Comparison of ENCODE assay signal across 8 cellular contexts in the genomic region with DNA sequence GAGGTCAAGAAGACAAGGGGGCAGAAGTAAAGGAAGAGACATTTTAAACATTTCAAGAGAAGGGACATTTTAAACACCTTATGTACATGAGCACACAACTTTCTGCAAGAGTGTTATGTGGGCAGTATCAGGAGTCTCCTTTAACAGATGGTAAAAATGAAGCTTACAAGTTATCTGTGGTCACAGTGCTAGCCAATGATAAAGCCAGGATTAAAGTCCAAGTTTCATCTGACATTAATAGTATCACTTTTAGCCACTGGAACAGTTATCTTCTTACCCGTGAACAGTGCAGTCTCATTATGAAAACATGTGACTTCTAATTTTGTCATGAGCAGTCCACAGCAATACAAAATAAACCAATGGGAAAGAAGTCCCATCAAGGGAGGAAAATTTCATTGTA.
"Had no signal": no experiment of that assay in that cellular context is flagged by ENCODE, and none has a peak within 500 bp of the region (broad histone marks: within the 10 kb centered on the region; RNA-seq: fewer than 3 reads in every experiment).

No MANE protein-coding gene starts in this region.

- H3K9me3 Mint-ChIP-seq: GM23338, H9 had no signal

- FAIRE-seq: H1, H54, HTR-8/SVneo had no signal

- H3K4me1 Mint-ChIP-seq: GM23338 had no signal

- H3K4me3 ChIP-seq: GM23338 had no signal

- H3K4me3 Mint-ChIP-seq: GM23338, H9 had no signal

- H2AFZ ChIP-seq: GM23338 had no signal

- DNase-seq: H9, HCEC 1CT, IMR-90, KBM-7 had no signal

- H3K4me2 ChIP-seq: GM23338 had no signal

- H3K27ac Mint-ChIP-seq: GM23338, H9 had no signal
